Comparison of ENCODE assay signal across 1 cellular context in the genomic region with DNA sequence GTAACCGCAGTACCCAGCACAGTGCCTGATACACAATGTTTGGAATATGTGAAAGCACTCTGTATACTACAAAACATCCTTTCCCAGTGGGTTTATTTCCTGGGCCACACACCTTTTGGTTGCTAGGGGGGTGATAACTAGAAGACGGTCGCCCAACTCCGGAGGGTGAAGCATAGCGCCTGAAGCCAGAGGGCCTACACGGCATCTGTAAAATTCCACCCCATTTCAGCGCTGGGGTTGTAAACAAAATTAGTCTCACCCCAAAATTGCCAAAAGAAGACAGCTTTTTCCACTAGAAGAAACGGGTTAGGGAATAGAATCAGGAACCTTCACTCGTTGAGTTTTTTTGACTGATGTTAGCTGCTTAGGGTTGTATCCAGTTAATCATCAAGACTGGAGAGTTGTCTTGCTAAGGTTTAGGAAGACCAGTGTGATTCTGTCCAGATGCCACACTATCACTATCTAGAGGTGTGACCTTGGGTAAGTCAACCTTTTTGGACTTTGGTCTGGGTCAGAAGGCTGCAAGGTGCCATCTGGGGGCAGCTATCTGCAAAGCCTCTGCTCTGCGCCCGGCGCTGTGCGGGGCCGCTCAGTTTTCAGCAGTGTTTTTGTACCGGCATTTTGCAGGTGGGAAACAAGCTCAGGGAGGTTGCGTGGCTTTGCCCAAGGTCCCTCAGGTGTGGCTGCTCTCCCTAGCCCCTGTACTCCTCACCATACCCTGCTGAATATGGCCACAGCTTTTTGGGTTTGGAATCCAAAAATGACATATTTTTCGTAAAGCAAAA.
TF ChIP-seq lines count a peak whose summit lies in the region.

No MANE protein-coding gene starts in this region.

TF ChIP-seq in GM23338, 12 proteins besides CTCF, POLR2A, EP300 and RAD21 (continued from another document):
- TF ChIP-seq ZNF462 (CRISPR knock-in tag; IDR thresholded peaks at IDR 0.05) (no peak), STAT1 (IDR thresholded peaks at IDR 0.05; ENCODE audit: unreplicated experiment) (no peak), JUNB (IDR thresholded peaks at IDR 0.05; ENCODE audit: unreplicated experiment) (no peak), REST (IDR thresholded peaks at IDR 0.05; ENCODE audit: unreplicated experiment) (no peak), POLR2AphosphoS5 (IDR thresholded peaks at IDR 0.05; ENCODE audit: low read depth) (no peak), ZNF331 (CRISPR knock-in tag; IDR thresholded peaks at IDR 0.05; ENCODE audit: low read depth) (no peak)
TF ChIP-seq in GM23338: peak in this region for 0.
